In genomic region chr2:11377915-11378649, GRCh38 we compare ENCODE assay signal across 8 cellular contexts.
DNase-seq lines count a peak whose midpoint lies in the region; ATAC-seq, FAIRE-seq and TF ChIP-seq lines count a peak whose summit lies in the region.

No MANE protein-coding gene starts in this region.

- H3K36me3 ChIP-seq in stomach smooth muscle (ENCODE audit: control insufficient read depth in 2 of 2, insufficient read depth in 2 of 2, low read length in 2 of 2): no peaks in the 10 kb centered on the region

- H3K27me3 ChIP-seq in stomach smooth muscle (ENCODE audit: control insufficient read depth in 1 of 2, insufficient read depth in 2 of 2, low read length in 2 of 2): no peaks in the 10 kb centered on the region

- TF ChIP-seq POLR2A in H54 (IDR thresholded peaks at IDR 0.05; ENCODE audit: low read depth, low read length): no peak

- DNase-seq in fibroblast of gingiva (ENCODE audit: low read depth) (peak; percentile 22), superior temporal gyrus (ENCODE audit: extremely low spot score) (no peak), EL (no peak), H54 (ENCODE audit: insufficient read length, low spot score) (no peak), NCI-H446 (lab: John Stamatoyannopoulos, UW) (no peak)

- peak overlapping the region in 1 of 2 donors; percentile 47 for H3K9ac ChIP-seq in stomach smooth muscle (ENCODE audit: low read length in 2 of 2)

- peak overlapping the region in 1 of 2 donors; percentile 40 for H3K4me3 ChIP-seq in stomach smooth muscle (ENCODE audit: low read length in 2 of 2)

- H3K4me1 ChIP-seq in stomach smooth muscle (ENCODE audit: control insufficient read depth, insufficient read depth, low read length): peaks cover 48% of the 10 kb centered on the region

- FAIRE-seq in H54 (lab: Jason Lieb, UNC): no peak

- peak; percentile 95 for ATAC-seq in GM19395 (IDR thresholded peaks at IDR 0.05; ENCODE audit: unreplicated experiment)
- peak; percentile 91 for ATAC-seq in HG03175 (IDR thresholded peaks at IDR 0.05; ENCODE audit: unreplicated experiment)

- peak overlapping the region; percentile 55 for H3K27ac ChIP-seq in stomach smooth muscle (ENCODE audit: low read length)

- no peaks in the 10 kb centered on the region for H3K9me3 ChIP-seq in stomach smooth muscle (ENCODE audit: control insufficient read depth in 2 of 2, low read length in 2 of 2)
